ENCODE assay signal across 19 cellular contexts in the genomic region with DNA sequence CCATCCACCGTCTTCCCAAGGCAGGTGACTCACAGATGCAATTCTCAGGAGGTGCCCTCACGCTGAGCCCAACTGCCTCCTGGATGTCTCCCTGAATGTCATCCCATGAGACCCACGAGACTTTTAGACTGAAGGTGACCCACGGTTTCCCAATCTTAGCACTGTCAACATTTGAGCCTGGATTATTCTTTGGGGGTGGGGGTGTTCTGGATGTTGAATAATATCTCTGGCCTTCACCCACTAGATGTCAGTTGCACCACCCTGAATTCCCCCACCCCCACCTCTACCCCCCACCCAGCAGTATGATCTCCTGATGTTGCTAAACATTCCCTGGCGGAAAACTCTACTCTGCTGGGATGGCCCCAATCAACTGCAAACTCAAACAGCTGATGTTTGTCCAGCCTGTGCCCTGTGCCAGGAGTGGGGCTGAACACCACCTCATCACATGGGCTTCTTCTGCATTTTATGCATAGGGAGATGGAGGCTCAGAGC. TPM values are rescaled to one million over a fixed set of nuclear protein-coding genes. Genes with fewer than 3 reads are reported as not detected.
DNase-seq lines count a peak whose midpoint lies in the region; ATAC-seq, FAIRE-seq and TF ChIP-seq lines count a peak whose summit lies in the region.
"Had no signal": no experiment of that assay in that cellular context is flagged by ENCODE, and none has a peak within 500 bp of the region (broad histone marks: within the 10 kb centered on the region; RNA-seq: fewer than 3 reads in every experiment).

No MANE protein-coding gene starts in this region.

- H3K27ac Mint-ChIP-seq in astrocyte (ENCODE audit: unreplicated experiment) (peak overlapping the region; percentile 47), endothelial cell (ENCODE audit: unreplicated experiment) (no peak overlapping the region)
- H3K27ac Mint-ChIP-seq in activated CD8-positive, alpha-beta T cell treated with anti-CD3 and anti-CD28 coated beads for 36 hours, result no peak overlapping the region
- H3K27ac Mint-ChIP-seq: GM23338 had no signal

- WGBS in trophoblast cell (ENCODE audit: extremely low coverage, insufficient coverage, insufficient read length), result no CpG with 5 or more reads among the region's 5 CpGs

- intact Hi-C loops in activated CD8-positive, alpha-beta T cell treated with anti-CD3 and anti-CD28 coated beads for 36 hours (cut with micrococcal nuclease), result no loop called here

- H3K23ac ChIP-seq in trophoblast cell (ENCODE audit: low read length), result no peak overlapping the region

- H3K9me3 Mint-ChIP-seq in astrocyte (ENCODE audit: unreplicated experiment) (peaks cover 23% of the 10 kb centered on the region), endothelial cell (ENCODE audit: unreplicated experiment) (peaks cover 44% of the 10 kb centered on the region)
- no peaks in the 10 kb centered on the region for H3K9me3 Mint-ChIP-seq in activated CD8-positive, alpha-beta T cell treated with anti-CD3 and anti-CD28 coated beads for 36 hours
- H3K9me3 Mint-ChIP-seq: CD4-positive, alpha-beta memory T cell had no signal

- no peak overlapping the region for H3K14ac ChIP-seq in trophoblast cell (ENCODE audit: low read length)

- POLR2A ChIA-PET in activated CD8-positive, alpha-beta T cell treated with anti-CD3 and anti-CD28 coated beads for 36 hours (lab: Charles Lee), result interaction anchor here (1.4 kb wide), 1 partner anchor 50 kb away, joined by 3 read pairs; no protein-coding TSS in a partner anchor

- H3K27me3 ChIP-seq in astrocyte (ENCODE audit: insufficient read depth, low read length), result peaks cover 8% of the 10 kb centered on the region
- peaks cover 9% of the 10 kb centered on the region for H3K27me3 ChIP-seq in trophoblast cell (ENCODE audit: insufficient read depth, low read length)

- H3K27ac ChIP-seq in astrocyte (ENCODE audit: low read depth, low read length), result no peak overlapping the region
- no peak overlapping the region for H3K27ac ChIP-seq in trophoblast cell (ENCODE audit: low read depth, low read length)
- H3K27ac ChIP-seq: C4-2B had no signal

- H3K36me3 Mint-ChIP-seq in astrocyte (ENCODE audit: low read depth, unreplicated experiment) (no peaks in the 10 kb centered on the region), endothelial cell (ENCODE audit: low read depth, unreplicated experiment) (peaks cover 15% of the 10 kb centered on the region)
- H3K36me3 Mint-ChIP-seq in activated CD8-positive, alpha-beta T cell treated with anti-CD3 and anti-CD28 coated beads for 36 hours (ENCODE audit: low read depth), result no peaks in the 10 kb centered on the region
- H3K36me3 Mint-ChIP-seq: CD4-positive, alpha-beta memory T cell had no signal

- H2BK120ac ChIP-seq in trophoblast cell (ENCODE audit: insufficient read depth, low read length, poor library complexity), result no peak overlapping the region

- no peak overlapping the region for H2BK12ac ChIP-seq in trophoblast cell (ENCODE audit: low read length)

- H2BK5ac ChIP-seq in trophoblast cell (ENCODE audit: low read depth, low read length, poor library complexity), result no peak overlapping the region

- CTCF ChIA-PET in activated CD8-positive, alpha-beta T cell treated with anti-CD3 and anti-CD28 coated beads for 36 hours (lab: Charles Lee), result interaction anchor here (1.0 to 1.2 kb wide), 2 partner anchors 42 to 49 kb away, joined by 3 read pairs; no protein-coding TSS in a partner anchor

- peaks cover 1% of the 10 kb centered on the region for H3K27me3 Mint-ChIP-seq in astrocyte (ENCODE audit: low read depth, unreplicated experiment)
- H3K27me3 Mint-ChIP-seq in endothelial cell (ENCODE audit: unreplicated experiment), result peaks cover 9% of the 10 kb centered on the region
- peaks cover 14% of the 10 kb centered on the region for H3K27me3 Mint-ChIP-seq in activated CD8-positive, alpha-beta T cell treated with anti-CD3 and anti-CD28 coated beads for 36 hours

- H3K79me1 ChIP-seq in trophoblast cell (ENCODE audit: low read length), result no peaks in the 10 kb centered on the region

- H3K4me2 ChIP-seq in astrocyte (ENCODE audit: low read length) (no peak overlapping the region), trophoblast cell (ENCODE audit: low read length) (no peak overlapping the region)
- H3K4me2 ChIP-seq: GM23338 had no signal

- H3K4me3 ChIP-seq in astrocyte (ENCODE audit: insufficient read depth, low read depth, low read length), result no peak overlapping the region
- H3K4me3 ChIP-seq in trophoblast cell (ENCODE audit: low read depth, low read length), result peak overlapping the region; percentile 6
- H3K4me3 ChIP-seq: GM23338 had no signal

- DNase-seq in astrocyte (ENCODE audit: low read depth), result no peak
- DNase-seq in left lobe of liver (ENCODE audit: low spot score), result peak; percentile 90
- no peak for DNase-seq in trophoblast cell
- no peak for DNase-seq in endothelial cell (ENCODE audit: low spot score)
- no peak for DNase-seq in activated CD8-positive, alpha-beta T cell treated with anti-CD3 and anti-CD28 coated beads for 36 hours
- DNase-seq: BE2C; CD4-positive, alpha-beta memory T cell; DMS153; DMS79 treated with DMSO at 0.1 percent for 48 hours; EL; H7 had no signal

- no peak overlapping the region for H4K8ac ChIP-seq in trophoblast cell (ENCODE audit: low read depth, low read length)

- no peaks in the 10 kb centered on the region for H3K79me2 ChIP-seq in astrocyte (ENCODE audit: insufficient read depth, low read length)
- H3K79me2 ChIP-seq in trophoblast cell (ENCODE audit: control insufficient read depth, insufficient read depth, low read length, poor library complexity), result no peaks in the 10 kb centered on the region

- no peaks in the 10 kb centered on the region for H3K4me1 ChIP-seq in astrocyte (ENCODE audit: insufficient read depth, low read length)
- H3K4me1 ChIP-seq in trophoblast cell (ENCODE audit: control insufficient read depth in 1 of 2, insufficient read depth in 2 of 2, low read length in 2 of 2), result no peaks in the 10 kb centered on the region
- H3K4me1 ChIP-seq: BE2C had no signal

- H2AFZ ChIP-seq in astrocyte (ENCODE audit: low read depth, low read length), result no peak overlapping the region
- no peak overlapping the region for H2AFZ ChIP-seq in trophoblast cell (ENCODE audit: insufficient read depth, low read length, poor library complexity)
- H2AFZ ChIP-seq: GM23338 had no signal

- no peaks in the 10 kb centered on the region for H4K20me1 ChIP-seq in astrocyte (ENCODE audit: insufficient read depth, low read length)

- H3K9me3 ChIP-seq in astrocyte (ENCODE audit: insufficient read depth, low read depth, low read length), result no peaks in the 10 kb centered on the region
- peaks cover 39% of the 10 kb centered on the region for H3K9me3 ChIP-seq in trophoblast cell (ENCODE audit: insufficient read depth, low read depth, low read length)
- H3K9me3 ChIP-seq: BE2C had no signal

- no peaks in the 10 kb centered on the region for H3K4me1 Mint-ChIP-seq in astrocyte (ENCODE audit: low read depth, unreplicated experiment)
- H3K4me1 Mint-ChIP-seq in endothelial cell (ENCODE audit: unreplicated experiment), result no peaks in the 10 kb centered on the region
- H3K4me1 Mint-ChIP-seq in activated CD8-positive, alpha-beta T cell treated with anti-CD3 and anti-CD28 coated beads for 36 hours (ENCODE audit: low read depth), result peaks cover 27% of the 10 kb centered on the region
- H3K4me1 Mint-ChIP-seq: GM23338 had no signal

- H3K36me3 ChIP-seq in astrocyte (ENCODE audit: insufficient read depth, low read length) (no peaks in the 10 kb centered on the region), trophoblast cell (ENCODE audit: control insufficient read depth in 1 of 2, insufficient read depth in 2 of 2, low read length in 2 of 2) (no peaks in the 10 kb centered on the region)
- H3K36me3 ChIP-seq: BE2C had no signal

- no peak overlapping the region for H2AK5ac ChIP-seq in trophoblast cell (ENCODE audit: low read length)

- H3K4me3 Mint-ChIP-seq in astrocyte (ENCODE audit: unreplicated experiment), result no peak overlapping the region
- no peak overlapping the region for H3K4me3 Mint-ChIP-seq in endothelial cell (ENCODE audit: unreplicated experiment)
- H3K4me3 Mint-ChIP-seq in activated CD8-positive, alpha-beta T cell treated with anti-CD3 and anti-CD28 coated beads for 36 hours, result no peak overlapping the region
- H3K4me3 Mint-ChIP-seq: CD4-positive, alpha-beta memory T cell; GM23338 had no signal

- H3K9ac ChIP-seq in astrocyte (ENCODE audit: low read length) (no peak overlapping the region), trophoblast cell (ENCODE audit: low read length) (peak overlapping the region; percentile 67)

- TF ChIP-seq CTCF in astrocyte (IDR thresholded peaks at IDR 0.05; ENCODE audit: insufficient read depth, low read depth, low read length) (no peak), endothelial cell (IDR thresholded peaks at IDR 0.05; ENCODE audit: unreplicated experiment) (no peak)
- TF ChIP-seq CTCF in activated CD8-positive, alpha-beta T cell treated with anti-CD3 and anti-CD28 coated beads for 36 hours (IDR thresholded peaks at IDR 0.05), result no peak

- FAIRE-seq in astrocyte (lab: Jason Lieb, UNC), result no peak
- FAIRE-seq: A204.1, D721Med, G401.6, GM12891, HTR-8/SVneo had no signal

- no peak overlapping the region for H4K12ac ChIP-seq in trophoblast cell (ENCODE audit: low read depth, low read length)

- ATAC-seq in left lobe of liver, result peak; percentile 84
- ATAC-seq in activated CD8-positive, alpha-beta T cell treated with anti-CD3 and anti-CD28 coated beads for 36 hours, result no peak
- ATAC-seq: GM23338 had no signal

- no peak overlapping the region for H3K4ac ChIP-seq in trophoblast cell (ENCODE audit: low read depth, low read length)

- no peak overlapping the region for H4K91ac ChIP-seq in trophoblast cell (ENCODE audit: low read depth, low read length)

- no peak overlapping the region for H3K18ac ChIP-seq in trophoblast cell (ENCODE audit: low read length)

RNA-seq across cellular contexts. Expression of a gene that starts 2.2 kb away (rescaled TPM):
- total RNA-seq in astrocyte (not detected in 2 replicates), left lobe of liver (1.5 TPM), endothelial cell (ENCODE audit: unreplicated experiment) (not detected)
- polyA plus RNA-seq in trophoblast cell (2013), result 0.51 and 0.52 TPM in 2 replicates
- total RNA-seq in activated CD8-positive, alpha-beta T cell treated with anti-CD3 and anti-CD28 coated beads for 36 hours, result 1 to 10 TPM; 1.5 to 1.7 TPM
- total RNA-seq: H7 had no signal
- polyA plus RNA-seq: AG04450 had no signal

RNA-seq across cellular contexts. Expression of a gene that starts 26.8 kb away (rescaled TPM):
- total RNA-seq in astrocyte, result not detected in 2 replicates
- total RNA-seq in left lobe of liver, result 65.8 TPM
- polyA plus RNA-seq in trophoblast cell (2013), result not detected in 2 replicates
- not detected for total RNA-seq in endothelial cell (ENCODE audit: unreplicated experiment)
- total RNA-seq in activated CD8-positive, alpha-beta T cell treated with anti-CD3 and anti-CD28 coated beads for 36 hours, result under 1 TPM; 0.25 to 0.27 TPM
- total RNA-seq: GM23338, H7 had no signal
- polyA plus RNA-seq: AG04450, GM23338 had no signal

RNA-seq across cellular contexts. Expression of a gene that starts 41.8 kb away (rescaled TPM):
- total RNA-seq in astrocyte, result 0.14 TPM in 1 of 2 replicates, not detected in the other
- 1.9 TPM for total RNA-seq in left lobe of liver
- polyA plus RNA-seq in trophoblast cell (2013), result 0.01 TPM in 1 of 2 replicates, not detected in the other
- 1.5 TPM for total RNA-seq in endothelial cell (ENCODE audit: unreplicated experiment)
- total RNA-seq in activated CD8-positive, alpha-beta T cell treated with anti-CD3 and anti-CD28 coated beads for 36 hours, result 10 to 100 TPM; 83.9 to 85.8 TPM
- total RNA-seq: H7 had no signal

RNA-seq across cellular contexts. Expression of a gene that starts 56.4 kb away (rescaled TPM):
- total RNA-seq in astrocyte (43.8 and 45.3 TPM in 2 replicates), left lobe of liver (18.7 TPM), endothelial cell (ENCODE audit: unreplicated experiment) (79.0 TPM)
- 31.0 and 32.1 TPM in 2 replicates for polyA plus RNA-seq in trophoblast cell (2013)
- 10 to 100 TPM; 19.3 to 21.0 TPM for total RNA-seq in activated CD8-positive, alpha-beta T cell treated with anti-CD3 and anti-CD28 coated beads for 36 hours

Comparison
In these comparisons a context has a peak if more than half of its experiments do, and no peak if none do; other contexts are left out.
1. RNA of a gene that starts 26.8 kb away (total RNA-seq): 65.8 TPM in left lobe of liver (single experiment); 0.25 to 0.27 TPM in activated CD8-positive, alpha-beta T cell treated with anti-CD3 and anti-CD28 coated beads for 36 hours, not detected in endothelial cell (single experiment) and not detected in astrocyte; every median in the first group is over 10 times any median in the second.
2. RNA of a gene that starts 41.8 kb away (total RNA-seq): 83.9 to 85.8 TPM in activated CD8-positive, alpha-beta T cell treated with anti-CD3 and anti-CD28 coated beads for 36 hours; 1.9 TPM in left lobe of liver (single experiment), 1.5 TPM in endothelial cell (single experiment) and 0.14 TPM in astrocyte; every median in the first group is over 10 times any median in the second.